Comparison of ENCODE assay signal across 1 cellular context in genomic region chr3:43348852-43349574, GRCh38.
TF ChIP-seq lines count a peak whose summit lies in the region.

No MANE protein-coding gene starts in this region.

TF ChIP-seq in SK-N-SH treated with all-trans-retinoic acid at 6 μM for 48 hours, 23 proteins besides CTCF, POLR2A, EP300 and RAD21 (continued from another document):
- TF ChIP-seq POU6F1 (CRISPR knock-in tag; IDR thresholded peaks at IDR 0.05; ENCODE audit: borderline replicate concordance, low read depth) (no peak), GLIS3 (CRISPR knock-in tag; IDR thresholded peaks at IDR 0.05) (no peak), TOX (CRISPR knock-in tag; IDR thresholded peaks at IDR 0.05; ENCODE audit: borderline replicate concordance) (no peak), CSDC2 (CRISPR knock-in tag; IDR thresholded peaks at IDR 0.05) (no peak)
- TF ChIP-seq, protein P1, sequence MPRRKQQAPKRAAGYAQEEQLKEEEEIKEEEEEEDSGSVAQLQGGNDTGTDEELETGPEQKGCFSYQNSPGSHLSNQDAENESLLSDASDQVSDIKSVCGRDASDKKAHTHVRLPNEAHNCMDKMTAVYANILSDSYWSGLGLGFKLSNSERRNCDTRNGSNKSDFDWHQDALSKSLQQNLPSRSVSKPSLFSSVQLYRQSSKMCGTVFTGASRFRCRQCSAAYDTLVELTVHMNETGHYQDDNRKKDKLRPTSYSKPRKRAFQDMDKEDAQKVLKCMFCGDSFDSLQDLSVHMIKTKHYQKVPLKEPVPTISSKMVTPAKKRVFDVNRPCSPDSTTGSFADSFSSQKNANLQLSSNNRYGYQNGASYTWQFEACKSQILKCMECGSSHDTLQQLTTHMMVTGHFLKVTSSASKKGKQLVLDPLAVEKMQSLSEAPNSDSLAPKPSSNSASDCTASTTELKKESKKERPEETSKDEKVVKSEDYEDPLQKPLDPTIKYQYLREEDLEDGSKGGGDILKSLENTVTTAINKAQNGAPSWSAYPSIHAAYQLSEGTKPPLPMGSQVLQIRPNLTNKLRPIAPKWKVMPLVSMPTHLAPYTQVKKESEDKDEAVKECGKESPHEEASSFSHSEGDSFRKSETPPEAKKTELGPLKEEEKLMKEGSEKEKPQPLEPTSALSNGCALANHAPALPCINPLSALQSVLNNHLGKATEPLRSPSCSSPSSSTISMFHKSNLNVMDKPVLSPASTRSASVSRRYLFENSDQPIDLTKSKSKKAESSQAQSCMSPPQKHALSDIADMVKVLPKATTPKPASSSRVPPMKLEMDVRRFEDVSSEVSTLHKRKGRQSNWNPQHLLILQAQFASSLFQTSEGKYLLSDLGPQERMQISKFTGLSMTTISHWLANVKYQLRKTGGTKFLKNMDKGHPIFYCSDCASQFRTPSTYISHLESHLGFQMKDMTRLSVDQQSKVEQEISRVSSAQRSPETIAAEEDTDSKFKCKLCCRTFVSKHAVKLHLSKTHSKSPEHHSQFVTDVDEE (CRISPR knock-in tag; IDR thresholded peaks at IDR 0.05) = no peak
TF ChIP-seq in SK-N-SH treated with all-trans-retinoic acid at 6 μM for 48 hours: peak in this region for 0.
